ENCODE assay signal across 8 cellular contexts in the genomic region with DNA sequence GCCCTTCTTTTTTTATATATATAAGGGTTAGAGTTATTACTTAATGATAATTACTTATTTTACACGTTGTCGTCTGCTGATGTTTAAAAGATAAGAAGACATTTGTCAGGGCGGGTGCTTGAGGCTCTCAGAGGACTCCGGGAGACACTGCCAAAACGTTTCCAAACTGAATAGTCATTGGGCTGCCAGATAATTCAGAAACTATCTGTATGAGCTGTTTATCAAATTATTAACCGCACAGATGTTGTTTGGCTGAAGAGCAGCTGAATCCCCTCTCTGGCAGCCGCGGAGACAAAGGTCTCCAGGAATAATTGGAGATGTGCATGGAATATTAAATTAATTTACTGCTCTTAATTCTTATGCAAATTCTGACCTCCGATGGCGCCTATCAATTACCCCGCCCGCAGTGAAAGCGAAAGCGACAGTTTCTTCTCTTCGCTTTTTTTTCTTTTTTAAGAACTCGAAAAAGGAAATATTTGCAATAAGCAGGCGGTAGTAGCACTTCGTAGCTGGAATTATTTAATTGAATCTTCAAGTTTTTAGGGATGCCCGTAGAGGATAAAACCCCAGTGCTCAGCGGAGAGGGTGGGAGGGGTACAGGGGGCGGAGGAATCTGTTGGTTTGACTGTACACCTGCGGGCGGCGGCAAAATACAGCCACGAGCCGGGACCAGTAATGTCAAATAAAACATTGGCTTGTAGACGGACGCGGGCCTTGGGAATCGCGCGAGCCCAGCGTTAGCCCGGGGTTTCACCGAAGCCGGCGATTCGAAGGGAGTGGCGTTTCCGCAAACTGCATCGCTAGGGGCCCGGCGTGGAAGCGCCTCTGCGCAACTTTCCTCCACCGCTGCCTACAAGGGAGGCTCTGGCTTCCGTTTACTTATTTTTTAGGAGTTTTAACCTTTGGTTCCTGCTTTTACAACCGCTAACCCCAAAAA. TPM values are rescaled to one million over a fixed set of nuclear protein-coding genes. Genes with fewer than 3 reads are reported as not detected.
DNase-seq lines count a peak whose midpoint lies in the region; ATAC-seq and TF ChIP-seq lines count a peak whose summit lies in the region.

No MANE protein-coding gene starts in this region.

- H3K4me3 Mint-ChIP-seq in CD14-positive monocyte = peak overlapping the region; percentile 95 to 97

- no peak overlapping the region for H4K91ac ChIP-seq in neuronal stem cell (ENCODE audit: low read depth, low read length, poor library complexity)

- no peak overlapping the region for H2BK12ac ChIP-seq in neuronal stem cell (ENCODE audit: low read length)

- no peak overlapping the region for H2BK5ac ChIP-seq in neuronal stem cell (ENCODE audit: low read length)

- WGBS in esophagus, 2 donors = 5 to 7% methylated on average over 48 of the region's 48 CpGs
- WGBS in neuronal stem cell (ENCODE audit: extremely low coverage in 2 of 2, insufficient read length in 2 of 2, insufficient replicate concordance in 1 of 2), 2 donors = no CpG with 5 or more reads among the region's 48 CpGs

- H3K23ac ChIP-seq in neuronal stem cell (ENCODE audit: low read depth, low read length, poor library complexity) = no peak overlapping the region

- H3K79me1 ChIP-seq in neuronal stem cell (ENCODE audit: low read depth, low read length) = peaks cover 2% of the 10 kb centered on the region

- peak overlapping the region; percentile 94 for H2AFZ ChIP-seq in neuronal stem cell (ENCODE audit: low read length)

- H3K27me3 Mint-ChIP-seq in CD14-positive monocyte (ENCODE audit: low read depth in 3 of 3) = peaks cover 67 to 89% (median 86%) of the 10 kb centered on the region in 3 donors

- peak; percentile 60 for DNase-seq in CD14-positive monocyte (ENCODE audit: low spot score)
- peak; percentile 91 for DNase-seq in NB4 (ENCODE audit: low read depth)
- no peak for DNase-seq in neuronal stem cell (ENCODE audit: low spot score)
- no peak for DNase-seq in A172 (ENCODE audit: low spot score)

- H2BK15ac ChIP-seq in neuronal stem cell (ENCODE audit: low read length) = no peak overlapping the region

- peaks cover 0 to 43% (median 23%) of the 10 kb centered on the region in 7 donors for H3K9me3 Mint-ChIP-seq in CD14-positive monocyte

- peaks cover 15 to 23% of the 10 kb centered on the region in 2 donors for H3K4me1 ChIP-seq in esophagus (ENCODE audit: control insufficient read depth in 2 of 2, insufficient read depth in 2 of 2, low read length in 1 of 2)
- H3K4me1 ChIP-seq in neuronal stem cell (ENCODE audit: control insufficient read depth in 2 of 2, insufficient read depth in 1 of 2, low read depth in 1 of 2, low read length in 2 of 2) = peaks cover 19 to 25% of the 10 kb centered on the region in 2 donors

- ATAC-seq in GM19438 (IDR thresholded peaks at IDR 0.05; ENCODE audit: low read depth, unreplicated experiment) = peak; percentile 31
- no peak for ATAC-seq in GM19467 (IDR thresholded peaks at IDR 0.05; ENCODE audit: unreplicated experiment)

- no peak overlapping the region for H3K14ac ChIP-seq in neuronal stem cell (ENCODE audit: low read length)

- H4K8ac ChIP-seq in neuronal stem cell (ENCODE audit: low read depth, low read length) = no peak overlapping the region

- TF ChIP-seq POLR2A in NB4 (IDR thresholded peaks at IDR 0.05; ENCODE audit: extremely low read depth, insufficient read length) = peak; percentile 52

- peaks cover 52% of the 10 kb centered on the region for H3K4me1 Mint-ChIP-seq in CD14-positive monocyte

- intact Hi-C loops in CD14-positive monocyte (cut with micrococcal nuclease) = no loop called here

- no peak overlapping the region for H3K9ac ChIP-seq in neuronal stem cell (ENCODE audit: low read depth, low read length, poor library complexity)

- H2BK120ac ChIP-seq in neuronal stem cell (ENCODE audit: low read depth, low read length) = no peak overlapping the region

- H3K27me3 ChIP-seq in esophagus (ENCODE audit: control insufficient read depth in 1 of 2, insufficient read depth in 2 of 2, low read length in 2 of 2) = peaks cover 4 to 46% of the 10 kb centered on the region in 2 donors
- peaks cover 31 to 100% (median 73%) of the 10 kb centered on the region in 3 experiments for H3K27me3 ChIP-seq in neuronal stem cell (ENCODE audit: control insufficient read depth in 3 of 3, insufficient read depth in 3 of 3, low read depth in 1 of 3, low read length in 3 of 3)

- no peak overlapping the region for H3K27ac ChIP-seq in esophagus (ENCODE audit: low read depth in 2 of 2, low read length in 1 of 2)
- no peak overlapping the region for H3K27ac ChIP-seq in neuronal stem cell (replicated peaks; ENCODE audit: low read length)

- peak overlapping the region; percentile 15 for H3K18ac ChIP-seq in neuronal stem cell (ENCODE audit: low read length)

- H3K4ac ChIP-seq in neuronal stem cell (ENCODE audit: low read length) = no peak overlapping the region

- no peak overlapping the region for H2AK5ac ChIP-seq in neuronal stem cell (ENCODE audit: low read depth, low read length)

- H3K27ac Mint-ChIP-seq in CD14-positive monocyte = peak overlapping the region; percentile 84 to 93 (median 91)

- no peak for TF ChIP-seq CTCF in CD14-positive monocyte (IDR thresholded peaks at IDR 0.05)
- no peak for TF ChIP-seq CTCF in NB4 (IDR thresholded peaks at IDR 0.05; ENCODE audit: low read depth, low read length)
- TF ChIP-seq CTCF in WI38 (IDR thresholded peaks at IDR 0.05; ENCODE audit: low read depth, low read length) = no peak

- H3K36me3 ChIP-seq in esophagus (ENCODE audit: control insufficient read depth in 2 of 2, insufficient read depth in 2 of 2, low read length in 1 of 2) (no peaks in the 10 kb centered on the region), neuronal stem cell (replicated peaks in 1 of 2; ENCODE audit: control insufficient read depth in 2 of 2, insufficient read depth in 2 of 2, low read length in 2 of 2) (no peaks in the 10 kb centered on the region)

- H3K4me3 ChIP-seq in NB4 (ENCODE audit: low read depth, low read length) (peak overlapping the region; percentile 73), WI38 (ENCODE audit: low read depth, low read length) (peak overlapping the region; percentile 35), esophagus (ENCODE audit: low read depth in 1 of 2, low read length in 2 of 2) (peak overlapping the region; percentile 18 to 60), neuronal stem cell (ENCODE audit: low read length in 2 of 2) (peak overlapping the region in 1 of 2 donors; percentile 35)

- H3K9me3 ChIP-seq in esophagus (ENCODE audit: control insufficient read depth in 2 of 2, insufficient read depth in 1 of 2, low read depth in 1 of 2, low read length in 1 of 2) (peaks cover 0 to 3% of the 10 kb centered on the region in 2 donors), neuronal stem cell (replicated peaks in 1 of 2; ENCODE audit: control insufficient read depth in 2 of 2, insufficient read depth in 1 of 2, low read depth in 1 of 2, low read length in 2 of 2) (no peaks in the 10 kb centered on the region)

- H3K36me3 Mint-ChIP-seq in CD14-positive monocyte = peaks cover 2 to 22% of the 10 kb centered on the region in 2 donors

- peak overlapping the region; percentile 64 for H3K4me2 ChIP-seq in neuronal stem cell (ENCODE audit: insufficient read depth, low read length, poor library complexity, severe bottlenecking)

RNA-seq across cellular contexts. Expression of gene LINC00237, which starts 6.2 kb away (rescaled TPM):
- polyA plus RNA-seq in CD14-positive monocyte = under 1 TPM; 0.31 to 0.39 TPM
- not detected for polyA plus RNA-seq in esophagus
- polyA plus RNA-seq in neuronal stem cell (2013, experiment 1 of 2) = not detected
- not detected for polyA plus RNA-seq in neuronal stem cell (2013, experiment 2 of 2)
- total RNA-seq in A172 (2014; rRNA removed; shearing (Covaris generic)) = not detected in 2 replicates

RNA-seq across cellular contexts. Expression of gene KIZ, which starts 26.0 kb away (rescaled TPM):
- polyA plus RNA-seq in CD14-positive monocyte (10 to 100 TPM in 1 of 2 donors, 1 to 10 TPM in 1; 7.2 to 10.2 TPM), esophagus (1 to 10 TPM; 4.0 to 5.7 TPM)
- 15.6 TPM for polyA plus RNA-seq in neuronal stem cell (2013, experiment 1 of 2)
- polyA plus RNA-seq in neuronal stem cell (2013, experiment 2 of 2) = 17.1 TPM
- total RNA-seq in A172 (2014; rRNA removed; shearing (Covaris generic)) = 17.0 and 20.7 TPM in 2 replicates

Comparison
In these comparisons a context has a peak if more than half of its experiments do, and no peak if none do; other contexts are left out.
1. DNase-seq: peak in CD14-positive monocyte (single experiment) and NB4 (single experiment); none in neuronal stem cell (single experiment) and A172 (single experiment).